ENCODE assay signal across 1 cellular context in the genomic region with DNA sequence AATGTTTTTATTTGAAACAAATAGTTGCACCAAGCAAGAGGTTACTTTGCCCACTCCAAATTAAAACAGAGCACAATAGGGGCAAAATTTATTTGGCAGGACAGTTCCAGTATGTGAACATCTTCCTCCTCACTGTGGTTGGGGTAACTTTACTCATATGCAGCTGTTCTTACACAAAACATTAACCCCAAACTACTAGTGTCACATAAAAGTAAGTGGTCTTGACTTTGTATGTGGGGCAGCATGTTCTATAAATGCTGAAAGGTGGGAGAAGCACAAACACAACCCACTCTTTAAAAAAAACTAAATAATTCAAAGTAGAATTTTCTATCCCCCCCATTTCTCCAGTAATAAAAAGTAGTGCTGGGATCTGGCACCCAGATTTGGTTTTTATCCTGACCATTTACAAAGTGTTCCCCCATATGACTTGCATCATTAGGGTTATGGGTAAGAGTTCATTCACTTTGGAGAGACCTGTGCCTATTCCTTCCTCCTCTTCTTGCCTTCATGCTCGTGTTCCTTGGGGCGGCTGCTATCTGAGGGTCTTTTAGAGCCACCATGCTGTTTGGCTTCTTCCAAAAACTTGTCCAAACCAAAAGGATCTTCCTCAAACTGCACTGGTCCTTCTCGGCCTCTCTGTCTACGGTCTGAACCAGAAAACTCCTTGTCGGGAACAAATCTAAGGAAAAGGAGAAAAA.
TF ChIP-seq lines count a peak whose summit lies in the region.

No MANE protein-coding gene starts in this region.

TF ChIP-seq in GM12878, 131 proteins besides CTCF, POLR2A, EP300 and RAD21:
- no peak for TF ChIP-seq EZH2 (IDR thresholded peaks at IDR 0.05; ENCODE audit: borderline replicate concordance, control insufficient read depth, low read depth, low read length)
- TF ChIP-seq MYC (IDR thresholded peaks at IDR 0.05; ENCODE audit: insufficient read depth, insufficient read length, insufficient replicate concordance, low read length, severe bottlenecking), result no peak
- TF ChIP-seq POLR2AphosphoS5 (IDR thresholded peaks at IDR 0.05; ENCODE audit: low read length), result peak; percentile 48; the same call in 1 of the 2 replicates
TF ChIP-seq in GM12878: peak in this region for 1.
